Comparison of ENCODE assay signal across 15 cellular contexts in the genomic region with DNA sequence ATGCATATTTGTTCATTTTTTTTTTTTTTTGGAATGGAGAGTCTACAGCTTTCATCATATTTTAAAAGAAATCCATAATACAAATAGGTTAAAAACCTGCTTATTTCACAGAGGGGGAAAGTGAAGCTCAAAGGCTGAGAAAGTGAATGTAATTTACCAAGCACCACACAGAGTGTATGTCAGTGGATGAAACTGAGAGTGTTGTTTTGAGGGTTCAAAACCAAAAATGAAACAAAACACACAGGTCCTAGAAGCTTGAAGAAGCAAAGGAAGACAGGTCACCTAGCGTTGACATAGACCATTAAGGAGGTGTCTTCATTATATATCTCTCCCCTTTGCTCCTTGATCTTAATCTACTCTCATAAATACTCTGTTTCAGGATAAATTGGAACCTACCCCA. TPM values are rescaled to one million over a fixed set of nuclear protein-coding genes. Genes with fewer than 3 reads are reported as not detected.
DNase-seq lines count a peak whose midpoint lies in the region; ATAC-seq, FAIRE-seq and TF ChIP-seq lines count a peak whose summit lies in the region.
"Had no signal": no experiment of that assay in that cellular context is flagged by ENCODE, and none has a peak within 500 bp of the region (broad histone marks: within the 10 kb centered on the region; RNA-seq: fewer than 3 reads in every experiment).

No MANE protein-coding gene starts in this region.

- H3K4me3 ChIP-seq in GM12878 = no peak overlapping the region
- H3K4me3 ChIP-seq: HAP-1, SK-N-MC, transverse colon had no signal

- H3K4me1 ChIP-seq in GM12878 (ENCODE audit: control insufficient read depth, insufficient read depth, low read length) = no peaks in the 10 kb centered on the region
- H3K4me1 ChIP-seq: HAP-1, transverse colon had no signal

- no peaks in the 10 kb centered on the region for H4K20me1 ChIP-seq in GM12878 (ENCODE audit: control insufficient read depth, insufficient read depth)

- in situ Hi-C loops in GM12878 (cut with MboI) = no loop called here

- WGBS in GM12878 (ENCODE audit: insufficient coverage, insufficient replicate concordance, low lambda C conversion rate, missing lambda C conversion rate) = 0% methylated on average over 1 of the region's 1 CpG

- H3K36me3 ChIP-seq in GM12878 (ENCODE audit: control insufficient read depth in 2 of 2, insufficient read depth in 2 of 2, low read length in 1 of 2) = no peaks in the 10 kb centered on the region
- H3K36me3 ChIP-seq: HAP-1, transverse colon had no signal

- H3K27me3 ChIP-seq in GM12878 (replicated peaks in 1 of 2; ENCODE audit: control insufficient read depth in 2 of 2, insufficient read depth in 2 of 2, low read length in 1 of 2) = no peaks in the 10 kb centered on the region
- H3K27me3 ChIP-seq: transverse colon had no signal

- H3K9me3 ChIP-seq in GM12878 (replicated peaks; ENCODE audit: control insufficient read depth, insufficient read depth, low read length) = no peaks in the 10 kb centered on the region
- H3K9me3 ChIP-seq: HAP-1, transverse colon had no signal

- peak; percentile 33 for ATAC-seq in activated CD4-positive, alpha-beta T cell treated with anti-CD3 and anti-CD28 coated beads for 36 hours
- ATAC-seq in GM21619 (IDR thresholded peaks at IDR 0.05; ENCODE audit: unreplicated experiment) = peak; percentile 93
- peak; percentile 85 for ATAC-seq in HG03066 (IDR thresholded peaks at IDR 0.05; ENCODE audit: low read depth, unreplicated experiment)
- ATAC-seq in GM12878 = peak; percentile 95

- no TSS peak for BruUV-seq in GM12878 (replicated peaks; lab: Mats Ljungman, UMichigan)

- RAD21 ChIA-PET in GM12878 (lab: Charles Lee; ENCODE audit: unreplicated experiment) = interaction anchor here (1.1 kb wide), 1 partner anchor 59 kb away, joined by 3 read pairs; no protein-coding TSS in a partner anchor

- no peak for TF ChIP-seq EP300 in GM12878 (IDR thresholded peaks at IDR 0.05; ENCODE audit: borderline replicate concordance in 1 of 2, control insufficient read depth in 1 of 2, low read depth in 2 of 2, low read length in 2 of 2)

- TF ChIP-seq CTCF in GM12878 (IDR thresholded peaks at IDR 0.05 in 2 of 3, conservative IDR thresholded peaks at IDR 0.05 in 1 of 3; ENCODE audit: control insufficient read depth in 2 of 3, extremely low read depth in 1 of 3, insufficient read depth in 1 of 3, low read depth in 3 of 3, low read length in 3 of 3) = no peak

- no peak overlapping the region for H3K9ac ChIP-seq in GM12878 (ENCODE audit: control insufficient read depth, insufficient read depth, low read length)

- H2AFZ ChIP-seq in GM12878 (ENCODE audit: control insufficient read depth, low read depth, low read length) = peak overlapping the region; percentile 49; the same call in 1 of the 2 replicates

- SMC1A ChIA-PET in GM12878 (lab: Charles Lee; ENCODE audit: uncharacterized antibody, unreplicated experiment) = no interaction called here

- no peak overlapping the region for H3K27ac ChIP-seq in GM12878 (ENCODE audit: control insufficient read depth, insufficient read depth)
- H3K27ac ChIP-seq: 22Rv1, SK-N-MC, transverse colon had no signal

- FAIRE-seq in GM12878 (lab: Jason Lieb, UNC) = no peak
- FAIRE-seq in frontal cortex (lab: Jason Lieb, UNC) = no peak

- POLR2A ChIA-PET in activated CD4-positive, alpha-beta T cell treated with anti-CD3 and anti-CD28 coated beads for 36 hours (lab: Charles Lee) = no interaction called here
- POLR2A ChIA-PET in GM12878 (lab: Charles Lee) = no interaction called here

- no peaks in the 10 kb centered on the region for H3K79me2 ChIP-seq in GM12878 (ENCODE audit: control insufficient read depth, insufficient read depth, low read length)

- no peaks in the 10 kb centered on the region for H3K9me3 Mint-ChIP-seq in activated CD4-positive, alpha-beta T cell treated with anti-CD3 and anti-CD28 coated beads for 36 hours (ENCODE audit: low read depth)
- H3K9me3 Mint-ChIP-seq: activated B cell treated with CpG ODN at 0.5 μM for 24 hours had no signal

- no peak for TF ChIP-seq POLR2A in GM12878 (IDR thresholded peaks at IDR 0.05; ENCODE audit: low read depth, low read length)

- TF ChIP-seq RAD21 in GM12878 (IDR thresholded peaks at IDR 0.05; ENCODE audit: insufficient read depth, low read depth, low read length) = no peak

- peaks cover 6% of the 10 kb centered on the region for H3K27me3 Mint-ChIP-seq in activated CD4-positive, alpha-beta T cell treated with anti-CD3 and anti-CD28 coated beads for 36 hours

- no peak for DNase-seq in activated CD4-positive, alpha-beta T cell treated with anti-CD3 and anti-CD28 coated beads for 36 hours
- DNase-seq in activated CD4-positive, alpha-beta T cell treated with anti-CD3 and anti-CD28 coated beads for 48 hours = no peak
- peak; percentile 33 for DNase-seq in GM12878 (ENCODE audit: low read depth, low spot score)
- DNase-seq in NK-92 (lab: John Stamatoyannopoulos, UW; ENCODE audit: unreplicated experiment) = no peak
- no peak for DNase-seq in NCI-H69 (lab: John Stamatoyannopoulos, UW)
- DNase-seq in frontal cortex (ENCODE audit: low spot score in 2 of 2) = no peak
- DNase-seq: activated B cell treated with CpG ODN at 0.5 μM for 24 hours, mesendoderm, transverse colon had no signal

- CTCF ChIA-PET in activated CD4-positive, alpha-beta T cell treated with anti-CD3 and anti-CD28 coated beads for 36 hours (lab: Charles Lee) = interaction anchor here (2.2 kb wide), 1 partner anchor 8 kb away, joined by 6 read pairs; the partner anchor contains the start of gene NMUR2
- CTCF ChIA-PET in GM12878 (lab: Yijun Ruan, JAX) = interaction anchor here (1.0 kb wide), 1 partner anchor 64 kb away, joined by 3 read pairs; no protein-coding TSS in a partner anchor

- H3K4me3 Mint-ChIP-seq in activated CD4-positive, alpha-beta T cell treated with anti-CD3 and anti-CD28 coated beads for 36 hours = no peak overlapping the region
- H3K4me3 Mint-ChIP-seq: activated B cell treated with CpG ODN at 0.5 μM for 24 hours had no signal

- intact Hi-C loops in activated CD4-positive, alpha-beta T cell treated with anti-CD3 and anti-CD28 coated beads for 36 hours (cut with DNase I, micrococcal nuclease) = no loop called here
- intact Hi-C loops in GM12878 (cut with micrococcal nuclease; ENCODE audit: unreplicated experiment) = no loop called here

- no peak overlapping the region for H3K4me2 ChIP-seq in GM12878 (ENCODE audit: control insufficient read depth, insufficient read depth)

- no peaks in the 10 kb centered on the region for H3K4me1 Mint-ChIP-seq in activated CD4-positive, alpha-beta T cell treated with anti-CD3 and anti-CD28 coated beads for 36 hours
- H3K4me1 Mint-ChIP-seq: activated B cell treated with CpG ODN at 0.5 μM for 24 hours had no signal

- H3K36me3 Mint-ChIP-seq in activated CD4-positive, alpha-beta T cell treated with anti-CD3 and anti-CD28 coated beads for 36 hours (ENCODE audit: low read depth) = no peaks in the 10 kb centered on the region

- no peak overlapping the region for H3K27ac Mint-ChIP-seq in activated CD4-positive, alpha-beta T cell treated with anti-CD3 and anti-CD28 coated beads for 36 hours
- H3K27ac Mint-ChIP-seq: activated B cell treated with CpG ODN at 0.5 μM for 24 hours had no signal

TF ChIP-seq in GM12878, 131 proteins besides CTCF, POLR2A, EP300 and RAD21 (continues in another document):
- TF ChIP-seq BHLHE40 (IDR thresholded peaks at IDR 0.05; ENCODE audit: borderline replicate concordance in 1 of 2, low read depth in 2 of 2, low read length in 1 of 2) = 0 out of 4 replicates have a peak, but pooled peaks of 1 of the 2 experiments have one; percentile 14
- no peak for TF ChIP-seq NBN (IDR thresholded peaks at IDR 0.05)
- TF ChIP-seq PKNOX1 (IDR thresholded peaks at IDR 0.05) = 0 out of 2 replicates have a peak, but pooled peaks have one; percentile 19

RNA-seq across cellular contexts. Expression of gene NMUR2, which starts 7.5 kb away (rescaled TPM):
- not detected for total RNA-seq in activated CD4-positive, alpha-beta T cell treated with anti-CD3 and anti-CD28 coated beads for 36 hours
- not detected in 2 replicates for total RNA-seq in GM12878 (2013; cell fraction: nucleolus; rRNA removed)
- total RNA-seq in GM12878 (2014; rRNA removed) (0.06 TPM in 1 of 2 replicates, not detected in the other), GM12878 (2014; rRNA removed; fragmentation: Illumina TruSeq; extraction: Trizol) (not detected in 2 replicates), GM12878 (2021) (not detected in 2 replicates), frontal cortex (not detected)
- polyA plus RNA-seq in GM12878 (2011; ENCODE audit: low read depth) = not detected
- polyA plus RNA-seq in GM12878 (2011; rRNA removed) (0.11 TPM in 1 of 2 replicates, not detected in the other), GM12878 (2014; fragmentation: Illumina TruSeq; extraction: Trizol) (not detected in 2 replicates), GM12878 (2014; fragmentation: Nextera tagmentation; extraction: Ambion mirVana) (not detected), GM12878 (2014; rRNA removed) (0.06 TPM in 1 of 2 replicates, not detected in the other), GM12878 (2016; fragmentation: Nextera tagmentation; extraction: Ambion mirVana) (not detected)
- polyA plus RNA-seq in GM12878 (2011; cell fraction: cytosol; rRNA removed) = 0.05 and 0.10 TPM in 2 replicates
- 0.19 and 0.24 TPM in 2 replicates for polyA plus RNA-seq in GM12878 (2011; cell fraction: nucleus; rRNA removed)
- polyA plus RNA-seq in GM12878 (2012) = not detected in 2 replicates
- not detected in 2 replicates for polyA minus RNA-seq in GM12878 (2011; rRNA and poly(A)+ RNA removed)
- polyA minus RNA-seq in GM12878 (2011; cell fraction: cytosol; rRNA and poly(A)+ RNA removed) = not detected in 2 replicates
- 0.12 and 0.19 TPM in 2 replicates for polyA minus RNA-seq in GM12878 (2011; cell fraction: nucleus; rRNA and poly(A)+ RNA removed)
- total RNA-seq: activated B cell treated with CpG ODN at 0.5 μM for 24 hours, omental fat pad, transverse colon had no signal

Comparison
In these comparisons a context has a peak if more than half of its experiments do, and no peak if none do; other contexts are left out.
1. ATAC-seq: peak in every context shown above with its lines; median percentile 95 in GM12878; 93 in GM21619; 85 in HG03066; 33 in activated CD4-positive, alpha-beta T cell treated with anti-CD3 and anti-CD28 coated beads for 36 hours.